ENCODE assay signal across 8 cellular contexts in the genomic region with DNA sequence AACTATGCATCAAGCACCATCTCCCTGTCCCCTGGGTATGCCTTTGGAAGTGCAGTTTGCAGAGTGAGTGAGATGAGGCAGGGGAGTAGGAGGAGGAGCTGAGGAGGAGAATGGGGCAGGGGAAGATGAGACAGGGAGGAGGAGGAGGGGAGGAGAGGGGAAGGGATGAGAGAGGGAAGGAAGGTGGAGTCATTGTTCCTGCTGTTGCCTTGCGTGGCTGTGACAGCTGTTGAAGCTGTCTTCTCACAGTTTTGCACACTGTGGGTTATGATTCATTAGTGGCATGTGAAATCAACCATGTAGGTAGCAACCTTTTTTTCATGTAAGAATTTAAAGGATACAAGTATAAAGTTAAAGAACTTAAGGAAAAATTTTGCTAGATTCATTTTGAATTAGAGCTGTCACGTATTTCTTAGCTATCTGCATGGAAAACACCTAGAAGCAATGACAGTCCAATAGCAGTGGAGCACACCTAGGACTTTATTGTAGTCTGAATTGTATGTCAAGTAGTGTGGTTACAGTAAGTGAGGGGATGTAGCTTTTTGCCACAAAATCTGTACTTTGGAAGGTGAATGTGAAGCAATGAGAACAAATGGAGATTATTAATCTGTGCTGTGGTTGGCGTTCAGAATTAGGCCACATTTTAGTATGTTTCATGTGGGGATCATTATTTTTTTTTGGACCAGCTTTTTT. TPM values are rescaled to one million over a fixed set of nuclear protein-coding genes. Genes with fewer than 3 reads are reported as not detected.
A peak's percentile ranks its signal among the peaks of the same experiment; 100 is the strongest.
DNase-seq lines count a peak whose midpoint lies in the region; ATAC-seq lines count a peak whose summit lies in the region.

No MANE protein-coding gene starts in this region.

- DNase-seq in Daoy (ENCODE audit: low read depth) = peak; percentile 63
- DNase-seq in NCI-H2171 (lab: John Stamatoyannopoulos, UW) = peak; percentile 63
- DNase-seq in NCI-H2196 treated with DMSO at 0.1 percent for 48 hours (lab: John Stamatoyannopoulos, UW; ENCODE audit: unreplicated experiment) = no peak
- DNase-seq in cortex of kidney (lab: John Stamatoyannopoulos, UW) = no peak
- no peak for DNase-seq in occipital lobe (lab: John Stamatoyannopoulos, UW)

- ATAC-seq in GM21619 (IDR thresholded peaks at IDR 0.05; ENCODE audit: unreplicated experiment) (peak; percentile 68), esophagus mucosa (peak; percentile 56), HG03520 (IDR thresholded peaks at IDR 0.05; ENCODE audit: unreplicated experiment) (no peak)

RNA-seq across cellular contexts. Expression of a gene that starts 21.7 kb away (rescaled TPM):
- total RNA-seq in Daoy (2014; rRNA removed; shearing (Covaris generic)) = 67.6 and 68.8 TPM in 2 replicates
- total RNA-seq in esophagus mucosa = 17.8 TPM
- 23.4 TPM for total RNA-seq in occipital lobe

RNA-seq across cellular contexts. Expression of a gene that starts 42.9 kb away (rescaled TPM):
- total RNA-seq in Daoy (2014; rRNA removed; shearing (Covaris generic)) = 0.06 and 0.34 TPM in 2 replicates
- total RNA-seq in esophagus mucosa (1.1 TPM), occipital lobe (0.47 TPM)

Comparison
In these comparisons a context has a peak if more than half of its experiments do, and no peak if none do; other contexts are left out.
1. DNase-seq: peak in Daoy (single experiment) and NCI-H2171 (single experiment); none in NCI-H2196 treated with DMSO at 0.1 percent for 48 hours (single experiment), cortex of kidney (single experiment) and occipital lobe (single experiment).